Comparison of ENCODE assay signal across 20 cellular contexts in genomic region chr3:111787556-111788463, GRCh38.
A peak's percentile ranks its signal among the peaks of the same experiment; 100 is the strongest.
DNase-seq lines count a peak whose midpoint lies in the region; ATAC-seq and TF ChIP-seq lines count a peak whose summit lies in the region.
"Had no signal": no experiment of that assay in that cellular context is flagged by ENCODE, and none has a peak within 500 bp of the region (broad histone marks: within the 10 kb centered on the region; RNA-seq: fewer than 3 reads in every experiment).

No MANE protein-coding gene starts in this region.

- H3K27me3 ChIP-seq in right atrium auricular region, result no peaks in the 10 kb centered on the region
- H3K27me3 ChIP-seq: MG63, Peyer's patch had no signal

- H3K9me3 ChIP-seq in right atrium auricular region, result no peaks in the 10 kb centered on the region
- H3K9me3 ChIP-seq: A549, MG63, Peyer's patch had no signal

- peak overlapping the region; percentile 77 for H3K27ac Mint-ChIP-seq in stimulated activated naive CD8-positive, alpha-beta T cell treated with anti-CD3 and anti-CD28 coated beads, Interleukin-15, Interleukin-2, amounts not matched to agents 100 ng/mL and 50 ng/mL, for 24 hours
- H3K27ac Mint-ChIP-seq: CD14-positive monocyte, H9 had no signal

- no peaks in the 10 kb centered on the region for H3K36me3 ChIP-seq in right atrium auricular region
- H3K36me3 ChIP-seq: MG63, Peyer's patch had no signal

- H3K4me3 ChIP-seq in right atrium auricular region, result no peak overlapping the region
- H3K4me3 ChIP-seq: A549, MG63, Peyer's patch had no signal

- DNase-seq in EH (ENCODE audit: low read depth) (peak; percentile 37), dermis microvascular lymphatic vessel endothelial cell (ENCODE audit: low read depth in 2 of 2) (peak; percentile 11 to 73), right atrium auricular region (ENCODE audit: low spot score) (no peak), C1 segment of cervical spinal cord (lab: John Stamatoyannopoulos, UW) (no peak), NAMALWA (ENCODE audit: low spot score) (no peak), Kasumi-1 (lab: John Stamatoyannopoulos, UW) (no peak)
- DNase-seq: COR-L47, DMS153, H9, MG63, NCI-H1105, NCI-H1694 treated with DMSO at 0.1 percent for 48 hours, NCI-H2171 treated with DMSO at 0.1 percent for 48 hours, Peyer's patch had no signal

- no peaks in the 10 kb centered on the region for H3K36me3 Mint-ChIP-seq in stimulated activated naive CD8-positive, alpha-beta T cell treated with anti-CD3 and anti-CD28 coated beads, Interleukin-15, Interleukin-2, amounts not matched to agents 100 ng/mL and 50 ng/mL, for 24 hours (ENCODE audit: low read depth)
- H3K36me3 Mint-ChIP-seq: CD14-positive monocyte had no signal

- no peak for TF ChIP-seq CTCF in right atrium auricular region (IDR thresholded peaks at IDR 0.05)

- H3K4me3 Mint-ChIP-seq in stimulated activated naive CD8-positive, alpha-beta T cell treated with anti-CD3 and anti-CD28 coated beads, Interleukin-15, Interleukin-2, amounts not matched to agents 100 ng/mL and 50 ng/mL, for 24 hours, result no peak overlapping the region
- H3K4me3 Mint-ChIP-seq: CD14-positive monocyte, H9 had no signal

- H3K27me3 Mint-ChIP-seq in stimulated activated naive CD8-positive, alpha-beta T cell treated with anti-CD3 and anti-CD28 coated beads, Interleukin-15, Interleukin-2, amounts not matched to agents 100 ng/mL and 50 ng/mL, for 24 hours, result no peaks in the 10 kb centered on the region

- H3K4me1 ChIP-seq in right atrium auricular region, result peaks cover 0 to 26% of the 10 kb centered on the region in 2 donors
- H3K4me1 ChIP-seq: Peyer's patch had no signal

- peak overlapping the region; percentile 5 to 30 for H3K27ac ChIP-seq in right atrium auricular region
- H3K27ac ChIP-seq: A549, KMS-11, Peyer's patch had no signal

- ATAC-seq in HG02763 (IDR thresholded peaks at IDR 0.05; ENCODE audit: unreplicated experiment), result no peak
- ATAC-seq: A549, HepG2 had no signal

- no peaks in the 10 kb centered on the region for H3K9me3 Mint-ChIP-seq in stimulated activated naive CD8-positive, alpha-beta T cell treated with anti-CD3 and anti-CD28 coated beads, Interleukin-15, Interleukin-2, amounts not matched to agents 100 ng/mL and 50 ng/mL, for 24 hours
- H3K9me3 Mint-ChIP-seq: H9 had no signal

- peaks cover 2% of the 10 kb centered on the region for H3K4me1 Mint-ChIP-seq in stimulated activated naive CD8-positive, alpha-beta T cell treated with anti-CD3 and anti-CD28 coated beads, Interleukin-15, Interleukin-2, amounts not matched to agents 100 ng/mL and 50 ng/mL, for 24 hours (ENCODE audit: low read depth)
- H3K4me1 Mint-ChIP-seq: CD14-positive monocyte, H9 had no signal

Comparison
In these comparisons a context has a peak if more than half of its experiments do, and no peak if none do; other contexts are left out.
1. DNase-seq: peak in EH (single experiment) and dermis microvascular lymphatic vessel endothelial cell (2 of 2); none in right atrium auricular region (single experiment), C1 segment of cervical spinal cord (0 of 14), NAMALWA (single experiment) and Kasumi-1 (0 of 2).